ENCODE assay signal across 8 cellular contexts in the genomic region with DNA sequence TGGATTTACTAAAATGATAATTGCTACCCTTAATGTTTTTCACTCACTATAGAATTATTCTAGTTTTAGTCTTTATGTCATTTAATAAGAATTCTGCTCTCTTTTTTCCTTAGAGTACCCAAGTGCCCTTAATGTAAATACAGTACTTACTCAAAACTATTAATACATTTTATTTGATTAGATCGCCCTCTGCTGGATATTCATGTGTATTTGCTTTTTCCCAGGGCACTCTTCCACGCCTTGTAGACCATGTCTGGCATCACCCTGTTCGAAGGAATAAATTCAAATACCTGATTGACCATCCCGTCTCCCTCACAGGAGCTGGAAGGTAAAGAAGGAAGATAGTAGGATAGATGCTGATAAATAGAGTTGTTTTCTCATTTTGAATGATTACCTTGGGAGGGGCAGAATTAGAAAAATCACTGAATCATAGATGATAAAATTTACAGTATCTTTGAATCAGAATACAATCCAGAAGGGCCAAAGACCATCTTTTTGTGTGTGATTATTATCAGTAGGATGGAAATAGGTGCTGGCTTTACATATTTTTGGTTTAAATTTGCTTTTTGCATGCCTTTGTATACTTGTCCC. TPM values are rescaled to one million over a fixed set of nuclear protein-coding genes. Genes with fewer than 3 reads are reported as not detected.
A peak's percentile ranks its signal among the peaks of the same experiment; 100 is the strongest.
DNase-seq lines count a peak whose midpoint lies in the region; ATAC-seq, FAIRE-seq and TF ChIP-seq lines count a peak whose summit lies in the region.

No MANE protein-coding gene starts in this region.

- peak; percentile 8 for DNase-seq in stimulated activated CD8-positive, alpha-beta memory T cell treated with anti-CD3 and anti-CD28 coated beads, Interleukin-12 subunit alpha, Interleukin-12 subunit beta, amount 100 ng/mL, for 1 hour (ENCODE audit: low read depth)
- no peak for DNase-seq in stimulated activated CD8-positive, alpha-beta memory T cell treated with anti-CD3 and anti-CD28 coated beads, Interleukin-4, amount 100 ng/mL, for 48 hours
- peak; percentile 64 for DNase-seq in HTR-8/SVneo (ENCODE audit: insufficient read length, low spot score)
- DNase-seq in NCI-H748 treated with DMSO at 0.1 percent for 48 hours (lab: John Stamatoyannopoulos, UW) = peak; percentile 41
- peak; percentile 55 for DNase-seq in activated CD8-positive, alpha-beta T cell treated with anti-CD3 and anti-CD28 coated beads, Interleukin-2, amount 10 ng/mL, durations not matched to agents 7 days and 5 days
- DNase-seq in globus pallidus (ENCODE audit: low spot score) = peak; percentile 65
- peak; percentile 41 for DNase-seq in prostate gland (ENCODE audit: low spot score)
- DNase-seq in activated effector memory CD4-positive, alpha-beta T cell treated with anti-CD3 and anti-CD28 coated beads, Interleukin-2, amount 50 U/mL, for 16 hours = no peak

- no peaks in the 10 kb centered on the region for H3K27me3 ChIP-seq in prostate gland (replicated peaks; ENCODE audit: insufficient read depth)

- no peaks in the 10 kb centered on the region for H3K9me3 Mint-ChIP-seq in activated CD8-positive, alpha-beta T cell treated with anti-CD3 and anti-CD28 coated beads, Interleukin-2, amount 10 ng/mL, durations not matched to agents 7 days and 5 days (ENCODE audit: insufficient read depth)

- no peak overlapping the region for H3K27ac ChIP-seq in prostate gland

- H3K36me3 Mint-ChIP-seq in activated CD8-positive, alpha-beta T cell treated with anti-CD3 and anti-CD28 coated beads, Interleukin-2, amount 10 ng/mL, durations not matched to agents 7 days and 5 days (ENCODE audit: low read depth) = no peaks in the 10 kb centered on the region

- TF ChIP-seq CTCF in prostate gland (IDR thresholded peaks at IDR 0.05) = peak; percentile 52 to 80 (median 78)

- intact Hi-C loops in prostate gland (cut with DNase I) = loop anchor here (5.0 to 10.0 kb wide), 2 partner anchors 245 to 288 kb away; a partner anchor contains a TSS

- H3K9me3 ChIP-seq in prostate gland = no peaks in the 10 kb centered on the region

- POLR2A ChIA-PET in activated CD8-positive, alpha-beta T cell treated with anti-CD3 and anti-CD28 coated beads, Interleukin-2, amount 10 ng/mL, durations not matched to agents 7 days and 5 days (lab: Charles Lee) = no interaction called here

- CTCF ChIA-PET in activated CD8-positive, alpha-beta T cell treated with anti-CD3 and anti-CD28 coated beads, Interleukin-2, amount 10 ng/mL, durations not matched to agents 7 days and 5 days (lab: Charles Lee) = interaction anchor here (0.6 to 3.8 kb wide), 18 partner anchors 18 to 602 kb away, joined by 3 to 17 read pairs (median 4); a partner anchor contains a TSS

- H3K4me1 Mint-ChIP-seq in activated CD8-positive, alpha-beta T cell treated with anti-CD3 and anti-CD28 coated beads, Interleukin-2, amount 10 ng/mL, durations not matched to agents 7 days and 5 days (ENCODE audit: low read depth) = peaks cover 7% of the 10 kb centered on the region

- H3K4me1 ChIP-seq in prostate gland (replicated peaks) = no peaks in the 10 kb centered on the region

- no peak for ATAC-seq in activated CD8-positive, alpha-beta T cell treated with anti-CD3 and anti-CD28 coated beads, Interleukin-2, amount 10 ng/mL, durations not matched to agents 7 days and 5 days

- no peaks in the 10 kb centered on the region for H3K27me3 Mint-ChIP-seq in activated CD8-positive, alpha-beta T cell treated with anti-CD3 and anti-CD28 coated beads, Interleukin-2, amount 10 ng/mL, durations not matched to agents 7 days and 5 days (ENCODE audit: low read depth)

- H3K27ac Mint-ChIP-seq in activated CD8-positive, alpha-beta T cell treated with anti-CD3 and anti-CD28 coated beads, Interleukin-2, amount 10 ng/mL, durations not matched to agents 7 days and 5 days = no peak overlapping the region

- WGBS in prostate gland = 2% methylated on average over 4 of the region's 4 CpGs

- no peaks in the 10 kb centered on the region for H3K36me3 ChIP-seq in prostate gland

- H3K4me3 ChIP-seq in prostate gland = no peak overlapping the region

- H3K4me3 Mint-ChIP-seq in activated CD8-positive, alpha-beta T cell treated with anti-CD3 and anti-CD28 coated beads, Interleukin-2, amount 10 ng/mL, durations not matched to agents 7 days and 5 days = no peak overlapping the region

- no peak for TF ChIP-seq POLR2A in prostate gland (IDR thresholded peaks at IDR 0.05)

- no peak for FAIRE-seq in HTR-8/SVneo (lab: Jason Lieb, UNC)

RNA-seq across cellular contexts. Expression of a gene that starts 4.1 kb away (rescaled TPM):
- 1 to 10 TPM; 1.4 TPM for total RNA-seq in activated CD8-positive, alpha-beta T cell treated with anti-CD3 and anti-CD28 coated beads, Interleukin-2, amount 10 ng/mL, durations not matched to agents 7 days and 5 days
- total RNA-seq in prostate gland = 1 to 10 TPM in 1 of 2 donors, not detected in 1; 7.0 TPM

Comparison
In these comparisons a context has a peak if more than half of its experiments do, and no peak if none do; other contexts are left out.
1. DNase-seq: peak in stimulated activated CD8-positive, alpha-beta memory T cell treated with anti-CD3 and anti-CD28 coated beads, Interleukin-12 subunit alpha, Interleukin-12 subunit beta, amount 100 ng/mL, for 1 hour (single experiment), HTR-8/SVneo (single experiment), NCI-H748 treated with DMSO at 0.1 percent for 48 hours (single experiment), activated CD8-positive, alpha-beta T cell treated with anti-CD3 and anti-CD28 coated beads, Interleukin-2, amount 10 ng/mL, durations not matched to agents 7 days and 5 days (single experiment), globus pallidus (single experiment) and prostate gland (single experiment); none in stimulated activated CD8-positive, alpha-beta memory T cell treated with anti-CD3 and anti-CD28 coated beads, Interleukin-4, amount 100 ng/mL, for 48 hours (single experiment) and activated effector memory CD4-positive, alpha-beta T cell treated with anti-CD3 and anti-CD28 coated beads, Interleukin-2, amount 50 U/mL, for 16 hours (single experiment).